In the genomic region with DNA sequence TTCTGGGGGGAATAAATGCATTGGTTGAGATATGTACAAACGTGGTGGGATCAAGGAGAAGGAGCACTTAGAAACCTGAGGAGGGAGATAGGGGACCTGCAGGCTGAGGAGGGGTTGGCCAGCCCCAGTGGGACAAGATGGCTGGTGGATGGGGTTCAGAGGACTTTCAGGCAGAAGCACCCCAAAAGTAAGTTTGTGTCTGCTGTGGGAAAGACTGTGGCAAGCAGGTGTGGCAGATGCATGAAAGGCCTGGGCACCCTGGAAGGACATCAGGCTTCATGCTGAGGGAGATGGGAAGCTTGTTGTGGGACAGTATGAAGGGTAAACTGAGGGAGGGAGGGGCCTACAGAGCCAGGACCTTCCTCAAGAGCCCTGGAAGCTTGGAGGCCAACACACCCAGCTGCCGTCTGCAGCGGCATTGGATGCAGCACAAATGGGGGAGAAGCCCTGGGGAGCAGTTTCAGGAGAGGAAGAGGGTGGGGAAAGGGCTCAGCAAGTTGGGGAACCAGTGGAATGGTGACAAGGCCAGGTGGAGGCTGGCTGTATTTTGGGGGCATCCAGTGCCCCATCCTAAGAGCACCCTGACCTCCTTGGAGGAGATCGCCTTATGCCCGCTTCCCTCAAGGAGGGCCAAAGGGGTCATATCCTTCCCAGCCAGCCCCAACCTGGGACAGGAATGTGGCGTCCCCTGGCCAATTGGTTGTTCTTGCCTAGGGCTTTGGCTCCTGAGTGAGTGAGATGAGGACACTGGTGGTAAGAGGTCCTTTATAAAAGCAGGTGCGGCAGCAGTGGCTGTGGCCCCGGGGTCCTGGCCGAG, we compare ENCODE assay signal across 13 cellular contexts. TPM values are rescaled to one million over a fixed set of nuclear protein-coding genes. Genes with fewer than 3 reads are reported as not detected.
DNase-seq lines count a peak whose midpoint lies in the region; ATAC-seq and TF ChIP-seq lines count a peak whose summit lies in the region.
"Had no signal": no experiment of that assay in that cellular context is flagged by ENCODE, and none has a peak within 500 bp of the region (broad histone marks: within the 10 kb centered on the region; RNA-seq: fewer than 3 reads in every experiment).

No MANE protein-coding gene starts in this region.

- H3K4me1 ChIP-seq in adrenal gland (replicated peaks in 1 of 2) (peaks cover 21 to 29% of the 10 kb centered on the region in 2 donors), esophagus squamous epithelium (peaks cover 26 to 33% (median 33%) of the 10 kb centered on the region in 3 donors), upper lobe of left lung (peaks cover 21 to 33% (median 24%) of the 10 kb centered on the region in 4 donors)

- peak overlapping the region in 4 of 5 donors; percentile 72 to 91 (median 84) for H3K27ac ChIP-seq in adrenal gland
- peak overlapping the region; percentile 57 to 91 (median 78) for H3K27ac ChIP-seq in esophagus squamous epithelium
- peak overlapping the region; percentile 40 to 82 (median 81) for H3K27ac ChIP-seq in upper lobe of left lung
- H3K27ac ChIP-seq: HL-60 had no signal

- TF ChIP-seq CTCF in adrenal gland (IDR thresholded peaks at IDR 0.05): no peak
- no peak for TF ChIP-seq CTCF in esophagus squamous epithelium (IDR thresholded peaks at IDR 0.05)
- TF ChIP-seq CTCF in osteocyte (IDR thresholded peaks at IDR 0.05): no peak
- no peak for TF ChIP-seq CTCF in upper lobe of left lung (IDR thresholded peaks at IDR 0.05)

- H3K36me3 ChIP-seq in adrenal gland (replicated peaks in 1 of 2): no peaks in the 10 kb centered on the region
- H3K36me3 ChIP-seq in esophagus squamous epithelium: no peaks in the 10 kb centered on the region
- no peaks in the 10 kb centered on the region for H3K36me3 ChIP-seq in upper lobe of left lung

- H3K9me3 ChIP-seq in adrenal gland (replicated peaks in 1 of 3) (no peaks in the 10 kb centered on the region), esophagus squamous epithelium (no peaks in the 10 kb centered on the region), upper lobe of left lung (no peaks in the 10 kb centered on the region)

- no peak for ATAC-seq in upper lobe of left lung (ENCODE audit: low FRiP score in 2 of 2)
- no peak for ATAC-seq in HG02763 (IDR thresholded peaks at IDR 0.05; ENCODE audit: unreplicated experiment)
- ATAC-seq in HG03095 (IDR thresholded peaks at IDR 0.05; ENCODE audit: unreplicated experiment): no peak
- ATAC-seq: stimulated activated naive B cell treated with anti-CD40 and anti-IgM and Interleukin-4, amounts not matched to agents 10 μg/mL and 1 μg/mL and 100 μg/mL, for 72 hours had no signal

- DNase-seq in adrenal gland: no peak
- DNase-seq in esophagus squamous epithelium (lab: John Stamatoyannopoulos, UW): no peak
- no peak for DNase-seq in osteocyte (ENCODE audit: extremely low spot score, unreplicated experiment)
- peak in 1 of 2 donors; percentile 47 for DNase-seq in upper lobe of left lung
- no peak for DNase-seq in GM19240 (ENCODE audit: insufficient read length, low spot score)
- DNase-seq: activated CD4-positive, alpha-beta T cell treated with anti-CD3 and anti-CD28 coated beads for 4 hours; central memory CD4-positive, alpha-beta T cell; stimulated activated naive B cell treated with anti-CD40 and anti-IgM and Interleukin-4, amounts not matched to agents 10 μg/mL and 1 μg/mL and 100 μg/mL, for 72 hours; T-helper 1 cell had no signal

- H3K4me3 ChIP-seq in adrenal gland (no peak overlapping the region), esophagus squamous epithelium (no peak overlapping the region), upper lobe of left lung (no peak overlapping the region)

- TF ChIP-seq POLR2A in adrenal gland (IDR thresholded peaks at IDR 0.05) (no peak), esophagus squamous epithelium (IDR thresholded peaks at IDR 0.05) (no peak), upper lobe of left lung (IDR thresholded peaks at IDR 0.05) (no peak)

- H3K27me3 Mint-ChIP-seq in osteocyte (ENCODE audit: unreplicated experiment): no peaks in the 10 kb centered on the region
- H3K27me3 Mint-ChIP-seq: stimulated activated naive B cell treated with anti-CD40 and anti-IgM and Interleukin-4, amounts not matched to agents 10 μg/mL and 1 μg/mL and 100 μg/mL, for 72 hours had no signal

- H3K4me1 Mint-ChIP-seq in osteocyte (ENCODE audit: unreplicated experiment): peaks cover 66% of the 10 kb centered on the region
- H3K4me1 Mint-ChIP-seq: stimulated activated naive B cell treated with anti-CD40 and anti-IgM and Interleukin-4, amounts not matched to agents 10 μg/mL and 1 μg/mL and 100 μg/mL, for 72 hours had no signal

- no peak overlapping the region for H3K4me3 Mint-ChIP-seq in osteocyte (ENCODE audit: unreplicated experiment)
- H3K4me3 Mint-ChIP-seq: neural crest cell; stimulated activated naive B cell treated with anti-CD40 and anti-IgM and Interleukin-4, amounts not matched to agents 10 μg/mL and 1 μg/mL and 100 μg/mL, for 72 hours had no signal

- peak overlapping the region; percentile 98 for H3K27ac Mint-ChIP-seq in osteocyte (ENCODE audit: unreplicated experiment)
- H3K27ac Mint-ChIP-seq: stimulated activated naive B cell treated with anti-CD40 and anti-IgM and Interleukin-4, amounts not matched to agents 10 μg/mL and 1 μg/mL and 100 μg/mL, for 72 hours had no signal

- WGBS in adrenal gland, 4 donors: 78 to 96% (median 90%) methylated on average over 3 to 9 of the region's 9 CpGs
- 72 to 77% methylated on average over 5 to 8 of the region's 9 CpGs for WGBS in esophagus squamous epithelium, 2 donors
- 63 to 87% methylated on average over 5 to 9 of the region's 9 CpGs for WGBS in upper lobe of left lung, 2 donors

- no peak for TF ChIP-seq EP300 in upper lobe of left lung (IDR thresholded peaks at IDR 0.05)

- intact Hi-C loops in adrenal gland (cut with DNase I): no loop called here
- intact Hi-C loops in esophagus squamous epithelium (cut with DNase I): no loop called here

- no peaks in the 10 kb centered on the region for H3K9me3 Mint-ChIP-seq in osteocyte (ENCODE audit: unreplicated experiment)
- H3K9me3 Mint-ChIP-seq: neural crest cell; stimulated activated naive B cell treated with anti-CD40 and anti-IgM and Interleukin-4, amounts not matched to agents 10 μg/mL and 1 μg/mL and 100 μg/mL, for 72 hours had no signal

- no peaks in the 10 kb centered on the region for H3K27me3 ChIP-seq in adrenal gland
- H3K27me3 ChIP-seq in esophagus squamous epithelium: no peaks in the 10 kb centered on the region
- H3K27me3 ChIP-seq in upper lobe of left lung: no peaks in the 10 kb centered on the region

- no peaks in the 10 kb centered on the region for H3K36me3 Mint-ChIP-seq in osteocyte (ENCODE audit: unreplicated experiment)
- H3K36me3 Mint-ChIP-seq: stimulated activated naive B cell treated with anti-CD40 and anti-IgM and Interleukin-4, amounts not matched to agents 10 μg/mL and 1 μg/mL and 100 μg/mL, for 72 hours had no signal

RNA-seq across cellular contexts. Expression of a gene that starts 20.8 kb away (rescaled TPM):
- total RNA-seq in adrenal gland (100 to 1,000 TPM; 183 to 677 (median 295) TPM), esophagus squamous epithelium (100 to 1,000 TPM; 139 to 441 (median 298) TPM), osteocyte (57.2 and 58.9 TPM in 2 replicates), upper lobe of left lung (100 to 1,000 TPM; 292 to 944 (median 610) TPM)
- polyA plus RNA-seq in adrenal gland: 100 to 1,000 TPM; 106 to 152 (median 138) TPM
